ENCODE assay signal across 17 cellular contexts in the genomic region with DNA sequence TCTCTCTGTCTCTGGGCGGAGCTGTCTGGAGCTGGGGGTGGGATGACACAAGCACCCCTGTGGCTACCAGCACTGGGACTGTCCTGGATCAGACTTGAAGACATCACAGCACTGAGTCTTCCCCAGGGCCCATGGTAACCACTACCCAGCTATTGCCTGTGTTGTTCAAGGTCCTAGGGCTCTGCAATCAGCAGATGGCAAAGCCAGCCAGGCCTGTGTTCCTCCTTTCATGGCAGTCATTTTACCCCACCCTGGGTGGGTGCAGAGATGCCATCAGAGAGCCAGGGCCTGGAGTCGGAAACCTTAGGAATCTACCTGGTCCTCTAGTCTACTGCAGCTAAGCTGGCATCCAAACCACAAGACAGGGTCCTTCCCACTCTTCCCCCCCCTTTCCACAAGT. TPM values are rescaled to one million over a fixed set of nuclear protein-coding genes. Genes with fewer than 3 reads are reported as not detected.
DNase-seq lines count a peak whose midpoint lies in the region; ATAC-seq, FAIRE-seq and TF ChIP-seq lines count a peak whose summit lies in the region.
"Had no signal": no experiment of that assay in that cellular context is flagged by ENCODE, and none has a peak within 500 bp of the region (broad histone marks: within the 10 kb centered on the region; RNA-seq: fewer than 3 reads in every experiment).

No MANE protein-coding gene starts in this region.

- no peak overlapping the region for H3K14ac ChIP-seq in H1 (ENCODE audit: insufficient read length)

- no peak overlapping the region for H4K91ac ChIP-seq in H1 (replicated peaks; ENCODE audit: insufficient read length, low read length)

- 73% methylated on average over 2 of the region's 2 CpGs; no CpG with 5 or more reads in 1 of the 2 experiments for whole genome bisulfite sequencing in H1 (ENCODE audit: extremely low coverage in 1 of 2, insufficient coverage in 1 of 2, insufficient read length in 1 of 2, insufficient replicate concordance in 2 of 2, low coverage in 1 of 2, low lambda C conversion rate in 2 of 2, missing lambda C conversion rate in 1 of 2), 2 experiments

- no peaks in the 10 kb centered on the region for H3K23me2 ChIP-seq in H1 (ENCODE audit: low read depth, low read length)

- H3K27ac ChIP-seq in CD4-positive, alpha-beta memory T cell (ENCODE audit: low read depth, low read length), result no peak overlapping the region
- peak overlapping the region; percentile 1; the same call in 1 of the 2 replicates for H3K27ac ChIP-seq in H1 (ENCODE audit: low read depth, low read length)
- H3K27ac ChIP-seq: C4-2B had no signal

- H4K20me1 ChIP-seq in H1 (replicated peaks in 1 of 2; ENCODE audit: control insufficient read depth in 1 of 2, insufficient read depth in 2 of 2, low read length in 2 of 2), result peaks cover 7 to 10% of the 10 kb centered on the region in 2 experiments

- no peak overlapping the region for H3K4ac ChIP-seq in H1 (replicated peaks; ENCODE audit: insufficient read length, low read depth, low read length)

- H3K27me3 ChIP-seq in CD4-positive, alpha-beta memory T cell (ENCODE audit: insufficient read depth, low read length), result no peaks in the 10 kb centered on the region
- no peaks in the 10 kb centered on the region for H3K27me3 ChIP-seq in H1 (replicated peaks in 1 of 4; ENCODE audit: control insufficient read depth in 3 of 4, extremely low read depth in 1 of 4, insufficient read depth in 3 of 4, low read length in 3 of 4)
- H3K27me3 ChIP-seq: BE2C had no signal

- H3K79me1 ChIP-seq in H1 (ENCODE audit: low read depth, low read length), result peaks cover 8% of the 10 kb centered on the region

- no peak for TF ChIP-seq POLR2A in H1 (IDR thresholded peaks at IDR 0.05; ENCODE audit: control extremely low read depth in 1 of 2, low read depth in 2 of 2, low read length in 2 of 2)

- no peak overlapping the region for H4K8ac ChIP-seq in H1 (ENCODE audit: extremely low read depth, insufficient read depth, low read length)

- POLR2A ChIA-PET in CD4-positive, alpha-beta memory T cell (lab: Charles Lee; ENCODE audit: partially characterized antibody), result no interaction called here
- POLR2A ChIA-PET in H1 (lab: Charles Lee; ENCODE audit: partially characterized antibody), result no interaction called here

- no peak for TF ChIP-seq EP300 in H1 (IDR thresholded peaks at IDR 0.05; ENCODE audit: borderline replicate concordance in 1 of 2, low read depth in 2 of 2, low read length in 2 of 2)

- no peak overlapping the region for H3K4me3 ChIP-seq in CD4-positive, alpha-beta memory T cell (ENCODE audit: low read length in 2 of 2)
- no peak overlapping the region for H3K4me3 ChIP-seq in H1 (ENCODE audit: extremely low read depth in 1 of 4, insufficient read depth in 2 of 4, low read depth in 3 of 4, low read length in 4 of 4)
- H3K4me3 ChIP-seq: GM12878 had no signal

- H3K36me3 Mint-ChIP-seq in CD4-positive, alpha-beta memory T cell, result peaks cover 37 to 43% of the 10 kb centered on the region in 2 donors
- H3K36me3 Mint-ChIP-seq in activated T-helper 17 cell treated with anti-CD3 and anti-CD28 coated beads, Interleukin-2, amount 50 U/mL, for 72 hours (ENCODE audit: low read depth), result peaks cover 77% of the 10 kb centered on the region
- peaks cover 54% of the 10 kb centered on the region for H3K36me3 Mint-ChIP-seq in stimulated activated effector memory CD8-positive, alpha-beta T cell treated with anti-CD3 and anti-CD28 coated beads, Interleukin-12 subunit alpha, Interleukin-12 subunit beta, amount 100 ng/mL, for 72 hours

- no peak for ATAC-seq in activated T-helper 17 cell treated with anti-CD3 and anti-CD28 coated beads, Interleukin-2, amount 50 U/mL, for 72 hours (replicated peaks)
- no peak for ATAC-seq in stimulated activated effector memory CD8-positive, alpha-beta T cell treated with anti-CD3 and anti-CD28 coated beads, Interleukin-12 subunit alpha, Interleukin-12 subunit beta, amount 100 ng/mL, for 72 hours
- no peak for ATAC-seq in GM18502 (IDR thresholded peaks at IDR 0.05; ENCODE audit: poor library complexity, unreplicated experiment)
- ATAC-seq: GM12878, HepG2 had no signal

- no peak overlapping the region for H3K4me3 Mint-ChIP-seq in CD4-positive, alpha-beta memory T cell
- H3K4me3 Mint-ChIP-seq in activated T-helper 17 cell treated with anti-CD3 and anti-CD28 coated beads, Interleukin-2, amount 50 U/mL, for 72 hours, result peak overlapping the region; percentile 25
- no peak overlapping the region for H3K4me3 Mint-ChIP-seq in stimulated activated effector memory CD8-positive, alpha-beta T cell treated with anti-CD3 and anti-CD28 coated beads, Interleukin-12 subunit alpha, Interleukin-12 subunit beta, amount 100 ng/mL, for 72 hours
- H3K4me3 Mint-ChIP-seq: HFFc6 had no signal

- H2BK120ac ChIP-seq in H1 (replicated peaks; ENCODE audit: low read depth, low read length), result no peak overlapping the region

- H2BK5ac ChIP-seq in H1 (ENCODE audit: low read depth, low read length), result 0 out of 2 replicates have a peak overlapping the region, but pooled peaks have one; percentile 16

- H3K23ac ChIP-seq in H1 (ENCODE audit: insufficient read length), result no peak overlapping the region

- peak overlapping the region in 4 of 7 donors; percentile 71 to 93 (median 86) for H3K27ac Mint-ChIP-seq in CD4-positive, alpha-beta memory T cell
- no peak overlapping the region for H3K27ac Mint-ChIP-seq in activated T-helper 17 cell treated with anti-CD3 and anti-CD28 coated beads, Interleukin-2, amount 50 U/mL, for 72 hours
- H3K27ac Mint-ChIP-seq in stimulated activated effector memory CD8-positive, alpha-beta T cell treated with anti-CD3 and anti-CD28 coated beads, Interleukin-12 subunit alpha, Interleukin-12 subunit beta, amount 100 ng/mL, for 72 hours, result peak overlapping the region; percentile 45
- H3K27ac Mint-ChIP-seq: HFFc6 had no signal

- no peaks in the 10 kb centered on the region for H3K9me3 ChIP-seq in CD4-positive, alpha-beta memory T cell (ENCODE audit: control insufficient read depth in 1 of 2, low read length in 2 of 2)
- no peaks in the 10 kb centered on the region for H3K9me3 ChIP-seq in H1 (ENCODE audit: insufficient read depth in 2 of 2, low read depth in 1 of 2, low read length in 1 of 2)
- H3K9me3 ChIP-seq: BE2C had no signal

- no peak for FAIRE-seq in H1 (lab: Jason Lieb, UNC)
- FAIRE-seq: GM12878, HepG2, HTR-8/SVneo had no signal

- H3K79me2 ChIP-seq in H1 (ENCODE audit: control insufficient read depth in 1 of 2, insufficient read depth in 2 of 2, low read length in 2 of 2), result peaks cover 0 to 8% of the 10 kb centered on the region in 2 experiments; a peak in 1 of 4 replicates

- H3K9ac ChIP-seq in H1 (replicated peaks in 1 of 4; ENCODE audit: extremely low read depth in 1 of 4, low read depth in 3 of 4, low read length in 3 of 4), result no peak overlapping the region

- peaks cover 7% of the 10 kb centered on the region for H3K36me3 ChIP-seq in CD4-positive, alpha-beta memory T cell (ENCODE audit: insufficient read depth, low read length)
- H3K36me3 ChIP-seq in H1 (ENCODE audit: control insufficient read depth in 2 of 4, insufficient read depth in 4 of 4, low read length in 3 of 4), result peaks cover 2 to 12% (median 5%) of the 10 kb centered on the region in 4 experiments; a peak in 5 of 8 replicates
- H3K36me3 ChIP-seq: BE2C had no signal

- H4K5ac ChIP-seq in H1 (ENCODE audit: insufficient read length, low read depth, low read length), result no peak overlapping the region

- DNase-seq in CD4-positive, alpha-beta memory T cell, result no peak
- no peak for DNase-seq in H1 (ENCODE audit: low read depth in 1 of 2, low spot score in 2 of 2)
- DNase-seq in stimulated activated effector memory CD8-positive, alpha-beta T cell treated with anti-CD3 and anti-CD28 coated beads, Interleukin-12 subunit alpha, Interleukin-12 subunit beta, amount 100 ng/mL, for 72 hours (ENCODE audit: low spot score in 2 of 2), result no peak
- no peak for DNase-seq in NCI-H446 (lab: John Stamatoyannopoulos, UW)
- no peak for DNase-seq in COR-L47 (lab: John Stamatoyannopoulos, UW)
- DNase-seq in activated T-cell treated with anti-CD3 and anti-CD28 coated beads, Interleukin-2, amount 50 U/mL, for 1 hour, result no peak
- DNase-seq: BE2C, Calu3, DMS 273 treated with DMSO at 0.1 percent for 48 hours, HCEC 1CT, HFFc6 had no signal

- H3K9me3 Mint-ChIP-seq in CD4-positive, alpha-beta memory T cell, result no peaks in the 10 kb centered on the region
- H3K9me3 Mint-ChIP-seq in activated T-helper 17 cell treated with anti-CD3 and anti-CD28 coated beads, Interleukin-2, amount 50 U/mL, for 72 hours, result no peaks in the 10 kb centered on the region
- no peaks in the 10 kb centered on the region for H3K9me3 Mint-ChIP-seq in stimulated activated effector memory CD8-positive, alpha-beta T cell treated with anti-CD3 and anti-CD28 coated beads, Interleukin-12 subunit alpha, Interleukin-12 subunit beta, amount 100 ng/mL, for 72 hours
- H3K9me3 Mint-ChIP-seq: HFFc6 had no signal

- H3K56ac ChIP-seq in H1 (replicated peaks; ENCODE audit: insufficient read length, low read depth, low read length), result no peak overlapping the region

- peaks cover 32 to 67% (median 56%) of the 10 kb centered on the region in 4 donors for H3K4me1 Mint-ChIP-seq in CD4-positive, alpha-beta memory T cell
- peaks cover 45% of the 10 kb centered on the region for H3K4me1 Mint-ChIP-seq in activated T-helper 17 cell treated with anti-CD3 and anti-CD28 coated beads, Interleukin-2, amount 50 U/mL, for 72 hours
- H3K4me1 Mint-ChIP-seq in stimulated activated effector memory CD8-positive, alpha-beta T cell treated with anti-CD3 and anti-CD28 coated beads, Interleukin-12 subunit alpha, Interleukin-12 subunit beta, amount 100 ng/mL, for 72 hours, result peaks cover 58% of the 10 kb centered on the region

- no peak overlapping the region for H2BK12ac ChIP-seq in H1 (ENCODE audit: low read depth, low read length)

- intact Hi-C loops in CD4-positive, alpha-beta memory T cell (cut with micrococcal nuclease), result no loop called here

- H3K4me1 ChIP-seq in CD4-positive, alpha-beta memory T cell (ENCODE audit: insufficient read depth, low read length), result peaks cover 30% of the 10 kb centered on the region
- H3K4me1 ChIP-seq in H1 (replicated peaks in 1 of 4; ENCODE audit: control insufficient read depth in 3 of 4, insufficient read depth in 4 of 4, low read length in 3 of 4), result peaks cover 0 to 2% (median 0%) of the 10 kb centered on the region in 4 experiments; a peak in 1 of 7 replicates
- H3K4me1 ChIP-seq: BE2C had no signal

- H3K4me2 ChIP-seq in H1 (ENCODE audit: insufficient read depth in 1 of 2, low read depth in 2 of 2, low read length in 2 of 2), result no peak overlapping the region; a peak in 1 of 4 replicates

- H3K18ac ChIP-seq in H1 (ENCODE audit: extremely low read depth, low read length), result no peak overlapping the region

- no peaks in the 10 kb centered on the region for H3K27me3 Mint-ChIP-seq in CD4-positive, alpha-beta memory T cell
- H3K27me3 Mint-ChIP-seq in activated T-helper 17 cell treated with anti-CD3 and anti-CD28 coated beads, Interleukin-2, amount 50 U/mL, for 72 hours, result no peaks in the 10 kb centered on the region

- H2AFZ ChIP-seq in H1 (ENCODE audit: low read length), result no peak overlapping the region

- no peak overlapping the region for H2BK20ac ChIP-seq in H1 (ENCODE audit: low read length)

- H2AK5ac ChIP-seq in H1 (ENCODE audit: low read depth, low read length), result no peak overlapping the region

- no peak for TF ChIP-seq CTCF in H1 (IDR thresholded peaks at IDR 0.05; ENCODE audit: control extremely low read depth in 1 of 3, insufficient read depth in 1 of 3, low read depth in 1 of 3, low read length in 3 of 3)

- CTCF ChIA-PET in CD4-positive, alpha-beta memory T cell (lab: Charles Lee; ENCODE audit: partially characterized antibody), result no interaction called here
- CTCF ChIA-PET in H1 (lab: Charles Lee; ENCODE audit: partially characterized antibody), result interaction anchor here (0.6 to 1.5 kb wide), 4 partner anchors 22 to 1174 kb away, joined by 3 read pairs; no protein-coding TSS in a partner anchor

- no peak overlapping the region for H2BK15ac ChIP-seq in H1 (ENCODE audit: low read length)

- TF ChIP-seq RAD21 in H1 (IDR thresholded peaks at IDR 0.05 in 1 of 2, conservative IDR thresholded peaks at IDR 0.05 in 1 of 2; ENCODE audit: low read depth in 2 of 2, low read length in 2 of 2), result no peak

RNA-seq across cellular contexts. Expression of gene OXSR1, which starts 38.4 kb away (rescaled TPM):
- 10 to 100 TPM; 39.6 to 43.9 TPM for total RNA-seq in CD4-positive, alpha-beta memory T cell
- 10 to 100 TPM; 13.3 to 18.0 TPM for polyA plus RNA-seq in CD4-positive, alpha-beta memory T cell
- total RNA-seq in activated T-helper 17 cell treated with anti-CD3 and anti-CD28 coated beads, Interleukin-2, amount 50 U/mL, for 72 hours, result 10 to 100 TPM; 77.8 to 78.4 TPM
- total RNA-seq in H1 (2021; fragmentation: NEBNext Ultra II Directional; extraction: Animal tissue kit (Norgen Biotek cat#: 25700)), result 45.5 and 47.0 TPM in 2 replicates
- 16.9 and 25.1 TPM in 2 replicates for polyA plus RNA-seq in H1 (2011; rRNA removed)
- polyA plus RNA-seq in H1 (2011; cell fraction: cytosol; rRNA removed), result 29.4 TPM
- 16.1 TPM for polyA plus RNA-seq in H1 (2011; cell fraction: nucleus; rRNA removed)
- 26.1 to 43.9 TPM (median 32.9 TPM) in 4 replicates for polyA plus RNA-seq in H1 (2012, experiment 1 of 2)
- polyA plus RNA-seq in H1 (2012, experiment 2 of 2), result 3.2 TPM
- 23.4 TPM for polyA plus RNA-seq in H1 (2013, experiment 1 of 2)
- 23.5 TPM for polyA plus RNA-seq in H1 (2013, experiment 2 of 2)
- polyA minus RNA-seq in H1 (2011; rRNA and poly(A)+ RNA removed), result 27.9 and 35.6 TPM in 2 replicates
- polyA minus RNA-seq in H1 (2011; cell fraction: cytosol; rRNA and poly(A)+ RNA removed), result 21.1 TPM
- polyA minus RNA-seq in H1 (2011; cell fraction: nucleus; rRNA and poly(A)+ RNA removed), result 26.2 TPM
